25 cellular contexts compared by ENCODE assay signal in the genomic region with DNA sequence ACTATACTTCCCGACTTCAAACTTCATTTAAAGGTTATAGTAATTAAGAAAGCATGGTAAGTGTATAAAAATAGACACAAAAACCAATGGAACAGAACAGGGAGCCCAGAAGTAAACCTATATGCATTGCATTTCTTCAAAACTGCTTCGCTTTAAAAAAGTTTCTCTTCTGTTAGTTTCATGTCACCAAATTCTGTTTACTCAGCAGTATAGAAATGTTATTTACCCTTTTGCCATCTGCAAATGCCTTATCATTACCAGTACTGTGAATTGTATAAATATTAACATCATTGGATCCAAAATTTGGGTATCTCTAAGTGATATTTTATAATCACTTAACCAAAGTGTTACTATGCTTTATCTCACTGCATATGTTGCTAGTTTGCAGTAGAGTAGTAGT. TPM values are rescaled to one million over a fixed set of nuclear protein-coding genes. Genes with fewer than 3 reads are reported as not detected.
DNase-seq lines count a peak whose midpoint lies in the region; ATAC-seq, FAIRE-seq and TF ChIP-seq lines count a peak whose summit lies in the region.
"Had no signal": no experiment of that assay in that cellular context is flagged by ENCODE, and none has a peak within 500 bp of the region (broad histone marks: within the 10 kb centered on the region; RNA-seq: fewer than 3 reads in every experiment).

No MANE protein-coding gene starts in this region.

- no peaks in the 10 kb centered on the region for H3K9me1 ChIP-seq in K562 (ENCODE audit: control insufficient read depth, insufficient read depth, low read length)

- H3K4me2 ChIP-seq in HepG2 (ENCODE audit: low read depth, low read length) (no peak overlapping the region), K562 (ENCODE audit: insufficient read depth, low read length) (no peak overlapping the region)
- H3K4me2 ChIP-seq: BLaER1 had no signal

- no peak for TF ChIP-seq EP300 in HepG2 (IDR thresholded peaks at IDR 0.05; ENCODE audit: low read depth in 2 of 2, low read length in 2 of 2)
- TF ChIP-seq EP300 in HepG2 (CRISPR knock-in tag; IDR thresholded peaks at IDR 0.05; ENCODE audit: borderline replicate concordance): no peak
- no peak for TF ChIP-seq EP300 in K562 (IDR thresholded peaks at IDR 0.05; ENCODE audit: low read length)

- H3K27ac ChIP-seq in HepG2 (ENCODE audit: extremely low read length, insufficient read depth, low read length) (no peak overlapping the region), right lobe of liver (no peak overlapping the region), K562 (ENCODE audit: extremely low read depth, low read depth, low read length) (no peak overlapping the region)
- H3K27ac ChIP-seq: 22Rv1, BLaER1 had no signal

- H3K4me1 ChIP-seq in HepG2 (ENCODE audit: insufficient read depth, low read length): no peaks in the 10 kb centered on the region
- no peaks in the 10 kb centered on the region for H3K4me1 ChIP-seq in right lobe of liver
- H3K4me1 ChIP-seq in K562 (replicated peaks in 1 of 2; ENCODE audit: control insufficient read depth in 2 of 2, insufficient read depth in 2 of 2, low read length in 2 of 2): no peaks in the 10 kb centered on the region
- H3K4me1 ChIP-seq: BE2C, BLaER1 had no signal

- in situ Hi-C loops in HepG2 (cut with HindIII; ENCODE audit: extremely low pct_ligation_motif_present, low pct_unique_long_range_greater_than_20kb): no loop called here
- in situ Hi-C loops in K562 (cut with MboI): no loop called here

- H2AFZ ChIP-seq in HepG2 (ENCODE audit: low read length): no peak overlapping the region
- no peak overlapping the region for H2AFZ ChIP-seq in K562 (ENCODE audit: low read depth, low read length)

- CTCF ChIA-PET in HepG2 (lab: Yijun Ruan, JAX; ENCODE audit: low intra/inter-chr PET ratio, low total read pairs): no interaction called here
- CTCF ChIA-PET in K562 (lab: Yijun Ruan, JAX; ENCODE audit: low intra/inter-chr PET ratio): no interaction called here

- H3K27me3 ChIP-seq in HepG2 (ENCODE audit: control insufficient read depth in 1 of 2, insufficient read depth in 2 of 2, low read length in 2 of 2) (peaks cover 2 to 21% of the 10 kb centered on the region in 2 experiments; a peak in 3 of 5 replicates), right lobe of liver (no peaks in the 10 kb centered on the region), K562 (ENCODE audit: control insufficient read depth in 2 of 2, insufficient read depth in 2 of 2, low read length in 2 of 2) (peaks cover 13 to 18% of the 10 kb centered on the region in 2 experiments)
- H3K27me3 ChIP-seq: BE2C, BLaER1 had no signal

- TF ChIP-seq RAD21 in HepG2 (CRISPR knock-in tag; IDR thresholded peaks at IDR 0.05): no peak
- TF ChIP-seq RAD21 in K562 (CRISPR knock-in tag; conservative IDR thresholded peaks at IDR 0.05 in 1 of 2, IDR thresholded peaks at IDR 0.05 in 1 of 2): no peak

- BruUV-seq in HepG2 (replicated peaks; lab: Mats Ljungman, UMichigan): no TSS peak
- no TSS peak for BruUV-seq in K562 (replicated peaks; lab: Mats Ljungman, UMichigan)

- H3K79me2 ChIP-seq in HepG2 (ENCODE audit: insufficient read depth, low read length) (no peaks in the 10 kb centered on the region), K562 (ENCODE audit: control insufficient read depth, insufficient read depth, low read length) (no peaks in the 10 kb centered on the region)

- no peak overlapping the region for H3K9ac ChIP-seq in HepG2 (ENCODE audit: insufficient read depth, low read depth, low read length)
- H3K9ac ChIP-seq in K562 (ENCODE audit: insufficient read depth in 1 of 2, low read depth in 2 of 2, low read length in 2 of 2): no peak overlapping the region
- H3K9ac ChIP-seq: BLaER1 had no signal

- no peaks in the 10 kb centered on the region for H4K20me1 ChIP-seq in HepG2 (ENCODE audit: insufficient read depth, low read length)
- no peaks in the 10 kb centered on the region for H4K20me1 ChIP-seq in K562 (replicated peaks; ENCODE audit: control insufficient read depth, insufficient read depth, low read length)
- H4K20me1 ChIP-seq: BLaER1 had no signal

- no peaks in the 10 kb centered on the region for H3K9me3 Mint-ChIP-seq in activated naive CD8-positive, alpha-beta T cell treated with anti-CD3 and anti-CD28 coated beads, Interleukin-2, amount 50 U/mL, for 24 hours
- H3K9me3 Mint-ChIP-seq: CD14-positive monocyte; CD4-positive, alpha-beta memory T cell; CD8-positive, alpha-beta memory T cell had no signal

- H3K36me3 Mint-ChIP-seq in activated naive CD8-positive, alpha-beta T cell treated with anti-CD3 and anti-CD28 coated beads, Interleukin-2, amount 50 U/mL, for 24 hours (ENCODE audit: low read depth): no peaks in the 10 kb centered on the region
- H3K36me3 Mint-ChIP-seq: CD14-positive monocyte; CD4-positive, alpha-beta memory T cell; CD4-positive, CD25-positive, alpha-beta regulatory T cell; CD8-positive, alpha-beta memory T cell had no signal

- WGBS in HepG2 (ENCODE audit: low lambda C conversion rate): 35% methylated on average over 2 of the region's 2 CpGs
- 85% methylated on average over 2 of the region's 2 CpGs for WGBS in right lobe of liver (ENCODE audit: insufficient coverage, low coverage, low lambda C conversion rate, missing lambda C conversion rate)
- 0% methylated on average over 2 of the region's 2 CpGs for WGBS in K562 (ENCODE audit: insufficient coverage, low coverage, missing lambda C conversion rate)

- H3K4me3 Mint-ChIP-seq in activated naive CD8-positive, alpha-beta T cell treated with anti-CD3 and anti-CD28 coated beads, Interleukin-2, amount 50 U/mL, for 24 hours: no peak overlapping the region
- H3K4me3 Mint-ChIP-seq: CD14-positive monocyte; CD4-positive, alpha-beta memory T cell; CD4-positive, CD25-positive, alpha-beta regulatory T cell; CD8-positive, alpha-beta memory T cell had no signal

- H3K4me3 ChIP-seq in HepG2 (replicated peaks in 1 of 3; ENCODE audit: insufficient read depth in 1 of 3, low read depth in 2 of 3, low read length in 3 of 3) (no peak overlapping the region), right lobe of liver (no peak overlapping the region), K562 (no peak overlapping the region)
- H3K4me3 ChIP-seq: BLaER1, GM12878 had no signal

- no peaks in the 10 kb centered on the region for H3K4me1 Mint-ChIP-seq in activated naive CD8-positive, alpha-beta T cell treated with anti-CD3 and anti-CD28 coated beads, Interleukin-2, amount 50 U/mL, for 24 hours
- H3K4me1 Mint-ChIP-seq: CD14-positive monocyte; CD4-positive, alpha-beta memory T cell; CD4-positive, CD25-positive, alpha-beta regulatory T cell; CD8-positive, alpha-beta memory T cell had no signal

- no peak for DNase-seq in HepG2 (ENCODE audit: low spot score)
- DNase-seq in right lobe of liver: no peak
- DNase-seq in K562 (ENCODE audit: extremely low read depth in 1 of 4, low spot score in 3 of 4): no peak
- no peak for DNase-seq in activated naive CD8-positive, alpha-beta T cell treated with anti-CD3 and anti-CD28 coated beads, Interleukin-2, amount 50 U/mL, for 24 hours
- DNase-seq: ACHN; BE2C; C1 segment of cervical spinal cord; CD4-positive, alpha-beta memory T cell; CD4-positive, CD25-positive, alpha-beta regulatory T cell; CD8-positive, alpha-beta memory T cell; COR-L47; DMS 273 treated with DMSO at 0.1 percent for 48 hours; DMS153; DMS53; DMS79; DND-41; EL; GDM1 had no signal

- no peak overlapping the region for H3K27ac Mint-ChIP-seq in activated naive CD8-positive, alpha-beta T cell treated with anti-CD3 and anti-CD28 coated beads, Interleukin-2, amount 50 U/mL, for 24 hours
- H3K27ac Mint-ChIP-seq: CD14-positive monocyte; CD4-positive, alpha-beta memory T cell; CD4-positive, CD25-positive, alpha-beta regulatory T cell; CD8-positive, alpha-beta memory T cell had no signal

- H3K36me3 ChIP-seq in HepG2 (replicated peaks in 1 of 2; ENCODE audit: control insufficient read depth in 1 of 2, insufficient read depth in 2 of 2, low read length in 2 of 2) (no peaks in the 10 kb centered on the region), right lobe of liver (no peaks in the 10 kb centered on the region), K562 (ENCODE audit: control insufficient read depth, insufficient read depth, low read length) (no peaks in the 10 kb centered on the region)
- H3K36me3 ChIP-seq: BE2C, BLaER1 had no signal

- H3K27me3 Mint-ChIP-seq in activated naive CD8-positive, alpha-beta T cell treated with anti-CD3 and anti-CD28 coated beads, Interleukin-2, amount 50 U/mL, for 24 hours: peaks cover 27% of the 10 kb centered on the region

- TF ChIP-seq POLR2A in HepG2 (IDR thresholded peaks at IDR 0.05; ENCODE audit: insufficient read depth in 1 of 2, low read depth in 2 of 2, low read length in 2 of 2) (no peak), right lobe of liver (IDR thresholded peaks at IDR 0.05) (no peak), K562 (conservative IDR thresholded peaks at IDR 0.05) (no peak)

- POLR2A ChIA-PET in HepG2 (lab: Yijun Ruan, JAX) (no interaction called here), K562 (lab: Yijun Ruan, JAX) (no interaction called here)

- TF ChIP-seq CTCF in HepG2 (CRISPR knock-in tag; IDR thresholded peaks at IDR 0.05) (no peak), right lobe of liver (IDR thresholded peaks at IDR 0.05) (no peak), K562 (IDR thresholded peaks at IDR 0.05 in 2 of 3, conservative IDR thresholded peaks at IDR 0.05 in 1 of 3; ENCODE audit: insufficient read depth in 2 of 3, low read depth in 1 of 3, low read length in 3 of 3) (no peak)

- H3K9me3 ChIP-seq in HepG2 (ENCODE audit: low read length): no peaks in the 10 kb centered on the region
- no peaks in the 10 kb centered on the region for H3K9me3 ChIP-seq in right lobe of liver
- H3K9me3 ChIP-seq in K562 (replicated peaks; ENCODE audit: control insufficient read depth, insufficient read depth, low read depth, low read length): no peaks in the 10 kb centered on the region
- H3K9me3 ChIP-seq: BE2C, BLaER1 had no signal

- intact Hi-C loops in HepG2 (cut with micrococcal nuclease; ENCODE audit: unreplicated experiment): no loop called here
- intact Hi-C loops in right lobe of liver (cut with DNase I): no loop called here
- intact Hi-C loops in K562 (cut with micrococcal nuclease): no loop called here

- ATAC-seq in HepG2 (no peak), right lobe of liver (no peak), K562 (no peak), GM18502 (IDR thresholded peaks at IDR 0.05; ENCODE audit: poor library complexity, unreplicated experiment) (no peak)
- no peak for ATAC-seq in activated naive CD8-positive, alpha-beta T cell treated with anti-CD3 and anti-CD28 coated beads, Interleukin-2, amount 50 U/mL, for 24 hours
- ATAC-seq: GM12878 had no signal

- FAIRE-seq in HepG2 (lab: Jason Lieb, UNC) (no peak), K562 (lab: Jason Lieb, UNC) (no peak)
- FAIRE-seq: GM12892, GM19239 had no signal

RNA-seq across cellular contexts. Expression of a gene that starts 45.9 kb away (rescaled TPM):
- total RNA-seq in HepG2 (2016; rRNA removed; fragmentation: Illumina TruSeq; extraction: Trizol): 133 and 144 TPM in 2 replicates
- 144 and 165 TPM in 2 replicates for total RNA-seq in HepG2 (2016; cell fraction: cytosol; rRNA removed; fragmentation: Illumina TruSeq; extraction: Trizol; ENCODE audit: low read depth)
- total RNA-seq in HepG2 (2016; cell fraction: insoluble cytoplasmic fraction; rRNA removed; fragmentation: Illumina TruSeq; extraction: Trizol): 136 and 142 TPM in 2 replicates
- total RNA-seq in HepG2 (2016; cell fraction: membrane; rRNA removed; fragmentation: Illumina TruSeq; extraction: Trizol): 69.6 and 88.9 TPM in 2 replicates
- 338 and 339 TPM in 2 replicates for total RNA-seq in HepG2 (2016; cell fraction: nucleus; rRNA removed; fragmentation: Illumina TruSeq; extraction: Trizol)
- polyA plus RNA-seq in HepG2 (2011; rRNA removed): 79.8 and 92.7 TPM in 2 replicates
- polyA plus RNA-seq in HepG2 (2011; cell fraction: cytosol; rRNA removed): 30.4 and 44.2 TPM in 2 replicates
- 156 and 178 TPM in 2 replicates for polyA plus RNA-seq in HepG2 (2011; cell fraction: nucleus; rRNA removed)
- polyA plus RNA-seq in HepG2 (2012): 94.6 and 110 TPM in 2 replicates
- 8.2 and 8.9 TPM in 2 replicates for polyA plus RNA-seq in HepG2 (2016; cell fraction: cytosol; fragmentation: Illumina TruSeq; extraction: Trizol; ENCODE audit: low read depth)
- polyA plus RNA-seq in HepG2 (2016; cell fraction: insoluble cytoplasmic fraction; fragmentation: Illumina TruSeq; extraction: Trizol; ENCODE audit: low read depth): 88.5 and 93.4 TPM in 2 replicates
- 13.9 and 16.6 TPM in 2 replicates for polyA plus RNA-seq in HepG2 (2016; cell fraction: membrane; fragmentation: Illumina TruSeq; extraction: Trizol; ENCODE audit: low read depth)
- 235 and 243 TPM in 2 replicates for polyA plus RNA-seq in HepG2 (2016; cell fraction: nucleus; fragmentation: Illumina TruSeq; extraction: Trizol; ENCODE audit: insufficient read depth, low read depth)
- polyA minus RNA-seq in HepG2 (2011; rRNA and poly(A)+ RNA removed; ENCODE audit: low replicate concordance): 88.0 and 129 TPM in 2 replicates
- polyA minus RNA-seq in HepG2 (2011; cell fraction: cytosol; rRNA and poly(A)+ RNA removed): 77.1 and 94.9 TPM in 2 replicates
- polyA minus RNA-seq in HepG2 (2011; cell fraction: nucleus; rRNA and poly(A)+ RNA removed): 881 and 997 TPM in 2 replicates
- total RNA-seq in right lobe of liver: 10 to 100 TPM; 41.8 to 65.8 (median 61.5) TPM
- total RNA-seq in K562 (2011; cell fraction: chromatin; rRNA removed; ENCODE audit: low replicate concordance): 174 and 623 TPM in 2 replicates
- 72.9 and 101 TPM in 2 replicates for total RNA-seq in K562 (2011; cell fraction: nucleolus; rRNA removed)
- 171 and 220 TPM in 2 replicates for total RNA-seq in K562 (2011; cell fraction: nucleoplasm; rRNA removed)
- total RNA-seq in K562 (2014; rRNA removed): 87.9 and 98.8 TPM in 2 replicates
- total RNA-seq in K562 (2014; rRNA removed; fragmentation: Illumina TruSeq; extraction: Trizol): 155 and 159 TPM in 2 replicates
- total RNA-seq in K562 (2015; rRNA removed; fragmentation: Illumina TruSeq; extraction: Trizol): 151 and 165 TPM in 2 replicates
- 73.8 and 79.5 TPM in 2 replicates for total RNA-seq in K562 (2021)
- polyA plus RNA-seq in K562 (2011; rRNA removed): 67.2 and 110 TPM in 2 replicates
- 23.5 and 29.3 TPM in 2 replicates for polyA plus RNA-seq in K562 (2011; cell fraction: cytosol; rRNA removed)
- 130 and 153 TPM in 2 replicates for polyA plus RNA-seq in K562 (2011; cell fraction: nucleus; rRNA removed)
- polyA plus RNA-seq in K562 (2012): 78.1 and 79.2 TPM in 2 replicates
- 71.8 and 113 TPM in 2 replicates for polyA plus RNA-seq in K562 (2014; fragmentation: Illumina TruSeq; extraction: Trizol)
- polyA plus RNA-seq in K562 (2014; fragmentation: Nextera tagmentation; extraction: Ambion mirVana): 10 to 100 TPM; 53.3 to 57.6 TPM
- polyA plus RNA-seq in K562 (2014; rRNA removed): 79.3 and 82.5 TPM in 2 replicates
- polyA minus RNA-seq in K562 (2011; rRNA and poly(A)+ RNA removed): 305 and 364 TPM in 2 replicates
- 49.1 and 83.5 TPM in 2 replicates for polyA minus RNA-seq in K562 (2011; cell fraction: cytosol; rRNA and poly(A)+ RNA removed)
- polyA minus RNA-seq in K562 (2011; cell fraction: nucleus; rRNA and poly(A)+ RNA removed): 224 and 279 TPM in 2 replicates

RNA-seq across cellular contexts. Expression of a gene that starts 58.8 kb away (rescaled TPM):
- total RNA-seq in HepG2 (2016; rRNA removed; fragmentation: Illumina TruSeq; extraction: Trizol): 0.29 and 0.46 TPM in 2 replicates
- total RNA-seq in HepG2 (2016; cell fraction: cytosol; rRNA removed; fragmentation: Illumina TruSeq; extraction: Trizol; ENCODE audit: low read depth): under 0.01 TPM in 1 of 2 replicates, not detected in the other
- total RNA-seq in HepG2 (2016; cell fraction: insoluble cytoplasmic fraction; rRNA removed; fragmentation: Illumina TruSeq; extraction: Trizol): 0.26 and 0.46 TPM in 2 replicates
- 0.12 and 0.17 TPM in 2 replicates for total RNA-seq in HepG2 (2016; cell fraction: membrane; rRNA removed; fragmentation: Illumina TruSeq; extraction: Trizol)
- total RNA-seq in HepG2 (2016; cell fraction: nucleus; rRNA removed; fragmentation: Illumina TruSeq; extraction: Trizol): 0.25 TPM in 2 replicates
- polyA plus RNA-seq in HepG2 (2011; rRNA removed): 0.16 and 0.18 TPM in 2 replicates
- 0.08 and 0.21 TPM in 2 replicates for polyA plus RNA-seq in HepG2 (2011; cell fraction: cytosol; rRNA removed)
- polyA plus RNA-seq in HepG2 (2011; cell fraction: nucleus; rRNA removed): 0.08 and 0.24 TPM in 2 replicates
- 0.31 and 0.78 TPM in 2 replicates for polyA plus RNA-seq in HepG2 (2012)
- polyA plus RNA-seq in HepG2 (2016; cell fraction: cytosol; fragmentation: Illumina TruSeq; extraction: Trizol; ENCODE audit: low read depth): 0.03 and 0.05 TPM in 2 replicates
- polyA plus RNA-seq in HepG2 (2016; cell fraction: insoluble cytoplasmic fraction; fragmentation: Illumina TruSeq; extraction: Trizol; ENCODE audit: low read depth): 0.28 and 0.29 TPM in 2 replicates
- polyA plus RNA-seq in HepG2 (2016; cell fraction: membrane; fragmentation: Illumina TruSeq; extraction: Trizol; ENCODE audit: low read depth): 0.05 and 0.06 TPM in 2 replicates
- 0.26 and 0.29 TPM in 2 replicates for polyA plus RNA-seq in HepG2 (2016; cell fraction: nucleus; fragmentation: Illumina TruSeq; extraction: Trizol; ENCODE audit: insufficient read depth, low read depth)
- polyA minus RNA-seq in HepG2 (2011; rRNA and poly(A)+ RNA removed; ENCODE audit: low replicate concordance): 0.02 and 0.14 TPM in 2 replicates
- polyA minus RNA-seq in HepG2 (2011; cell fraction: cytosol; rRNA and poly(A)+ RNA removed): 0.18 and 0.30 TPM in 2 replicates
- 0.26 and 0.37 TPM in 2 replicates for polyA minus RNA-seq in HepG2 (2011; cell fraction: nucleus; rRNA and poly(A)+ RNA removed)
- 10 to 100 TPM in 5 of 6 experiments, 1 to 10 TPM in 1; 8.4 to 30.1 (median 15.3) TPM for total RNA-seq in right lobe of liver
- total RNA-seq in K562 (2011; cell fraction: chromatin; rRNA removed; ENCODE audit: low replicate concordance): 0.12 and 0.21 TPM in 2 replicates
- total RNA-seq in K562 (2011; cell fraction: nucleolus; rRNA removed): 0.17 TPM in 1 of 2 replicates, not detected in the other
- 0.22 and 0.31 TPM in 2 replicates for total RNA-seq in K562 (2011; cell fraction: nucleoplasm; rRNA removed)
- 0.32 and 0.33 TPM in 2 replicates for total RNA-seq in K562 (2014; rRNA removed)
- total RNA-seq in K562 (2014; rRNA removed; fragmentation: Illumina TruSeq; extraction: Trizol): 0.25 and 0.35 TPM in 2 replicates
- total RNA-seq in K562 (2015; rRNA removed; fragmentation: Illumina TruSeq; extraction: Trizol): 0.11 and 0.18 TPM in 2 replicates
- total RNA-seq in K562 (2021): 0.29 and 0.38 TPM in 2 replicates
- 0.03 and 0.22 TPM in 2 replicates for polyA plus RNA-seq in K562 (2011; rRNA removed)
- 0.01 and 0.03 TPM in 2 replicates for polyA plus RNA-seq in K562 (2011; cell fraction: cytosol; rRNA removed)
- polyA plus RNA-seq in K562 (2011; cell fraction: nucleus; rRNA removed): 0.03 and 0.06 TPM in 2 replicates
- polyA plus RNA-seq in K562 (2012): 0.36 and 0.54 TPM in 2 replicates
- polyA plus RNA-seq in K562 (2014; fragmentation: Illumina TruSeq; extraction: Trizol): 0.30 and 0.31 TPM in 2 replicates
- under 1 TPM; 0.18 to 0.27 TPM for polyA plus RNA-seq in K562 (2014; fragmentation: Nextera tagmentation; extraction: Ambion mirVana)
- 0.20 and 0.24 TPM in 2 replicates for polyA plus RNA-seq in K562 (2014; rRNA removed)
- 0.12 and 0.28 TPM in 2 replicates for polyA minus RNA-seq in K562 (2011; rRNA and poly(A)+ RNA removed)
- not detected in 2 replicates for polyA minus RNA-seq in K562 (2011; cell fraction: cytosol; rRNA and poly(A)+ RNA removed)
- polyA minus RNA-seq in K562 (2011; cell fraction: nucleus; rRNA and poly(A)+ RNA removed): 0.11 TPM in 1 of 2 replicates, not detected in the other

Comparison
In these comparisons a context has a peak if more than half of its experiments do, and no peak if none do; other contexts are left out.
1. RNA of a gene that starts 58.8 kb away (total RNA-seq): 8.4 to 30.1 TPM in right lobe of liver; 0.11 to 0.38 TPM in K562 and under 0.01 to 0.46 TPM in HepG2; every median in the first group is over 4 times any median in the second.